1 cellular context compared by ENCODE assay signal in genomic region chrX:153803211-153804099, GRCh38.
TF ChIP-seq lines count a peak whose summit lies in the region.

No MANE protein-coding gene starts in this region.

TF ChIP-seq in H1, 55 proteins besides CTCF, POLR2A, EP300 and RAD21:
- TF ChIP-seq SIN3A (conservative IDR thresholded peaks at IDR 0.05 in 1 of 2, IDR thresholded peaks at IDR 0.05 in 1 of 2; ENCODE audit: low read depth in 1 of 2, low read length in 2 of 2) (no peak), RNF2 (IDR thresholded peaks at IDR 0.05; ENCODE audit: borderline replicate concordance, low read depth, low read length, missing control alignments, poor library complexity, severe bottlenecking) (no peak), CHD7 (IDR thresholded peaks at IDR 0.05; ENCODE audit: insufficient replicate concordance, low read length) (no peak), JUND (IDR thresholded peaks at IDR 0.05; ENCODE audit: low read length) (no peak), TEAD4 (IDR thresholded peaks at IDR 0.05; ENCODE audit: low read depth, low read length) (no peak), NANOG (IDR thresholded peaks at IDR 0.05; ENCODE audit: insufficient read depth, low read depth, low read length, poor library complexity, severe bottlenecking) (no peak)
- TF ChIP-seq, protein P1, sequence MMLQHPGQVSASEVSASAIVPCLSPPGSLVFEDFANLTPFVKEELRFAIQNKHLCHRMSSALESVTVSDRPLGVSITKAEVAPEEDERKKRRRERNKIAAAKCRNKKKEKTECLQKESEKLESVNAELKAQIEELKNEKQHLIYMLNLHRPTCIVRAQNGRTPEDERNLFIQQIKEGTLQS (IDR thresholded peaks at IDR 0.05; ENCODE audit: insufficient read depth, low read depth, low read length): no peak
